In the genomic region with DNA sequence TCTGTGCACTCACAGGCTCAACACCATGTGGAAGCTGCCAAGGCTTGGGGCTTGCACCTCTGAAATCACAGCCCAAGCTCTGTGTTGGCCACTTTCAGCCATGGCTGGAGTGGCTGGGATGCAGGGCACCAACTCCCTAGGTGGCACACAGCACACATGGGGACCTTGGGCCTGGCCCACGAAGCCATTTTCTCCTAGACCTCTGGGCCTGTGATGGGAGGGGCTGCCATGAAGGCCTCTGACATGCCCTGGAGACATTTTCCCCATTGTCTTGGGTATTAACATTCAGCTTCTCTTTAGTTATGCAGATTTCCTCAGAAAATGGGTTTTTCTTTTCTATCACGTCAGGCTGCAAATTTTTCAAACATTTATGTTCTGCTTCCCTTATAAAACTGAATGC, we compare ENCODE assay signal across 5 cellular contexts. TPM values are rescaled to one million over a fixed set of nuclear protein-coding genes. Genes with fewer than 3 reads are reported as not detected.
A peak's percentile ranks its signal among the peaks of the same experiment; 100 is the strongest.
DNase-seq lines count a peak whose midpoint lies in the region; ATAC-seq and TF ChIP-seq lines count a peak whose summit lies in the region.
"Not testable (repeated sequence)": the region's sequence is repeated elsewhere in the genome, so short reads cannot be mapped to it uniquely, and the experiment has no call there.

No MANE protein-coding gene starts in this region.

- H3K4me3 Mint-ChIP-seq in natural killer cell: peak overlapping the region; percentile 5
- H3K4me3 Mint-ChIP-seq in osteocyte (ENCODE audit: unreplicated experiment); type B pancreatic cell: not testable (repeated sequence)

- peaks cover 11% of the 10 kb centered on the region for H4K20me1 ChIP-seq in osteoblast (ENCODE audit: insufficient read depth, low read length)

- H3K4me1 Mint-ChIP-seq in natural killer cell: peaks cover 17 to 20% of the 10 kb centered on the region in 2 donors
- H3K4me1 Mint-ChIP-seq in osteocyte (ENCODE audit: unreplicated experiment): peaks cover 15% of the 10 kb centered on the region
- H3K4me1 Mint-ChIP-seq in type B pancreatic cell (ENCODE audit: unreplicated experiment): peaks cover 11% of the 10 kb centered on the region

- H3K79me2 ChIP-seq in osteoblast (ENCODE audit: insufficient read depth, low read length): peaks cover 13% of the 10 kb centered on the region

- peaks cover 25% of the 10 kb centered on the region for H3K9me3 ChIP-seq in HAP-1
- not testable (repeated sequence) for H3K9me3 ChIP-seq in osteoblast (ENCODE audit: low read depth, low read length)

- H3K27me3 ChIP-seq in HAP-1 (ENCODE audit: low read depth); osteoblast (ENCODE audit: insufficient read depth, low read length): not testable (repeated sequence)

- not testable (repeated sequence) for H3K9me3 Mint-ChIP-seq in natural killer cell; osteocyte (ENCODE audit: unreplicated experiment); type B pancreatic cell

- not testable (repeated sequence) for H3K36me3 ChIP-seq in HAP-1 (replicated peaks); osteoblast (ENCODE audit: insufficient read depth, low read length)

- intact Hi-C loops in natural killer cell (cut with micrococcal nuclease): not testable (repeated sequence)

- not testable (repeated sequence) for H3K4me2 ChIP-seq in osteoblast (ENCODE audit: insufficient read depth, low read length)

- H3K27me3 Mint-ChIP-seq in natural killer cell (ENCODE audit: low read depth in 2 of 2); osteocyte (ENCODE audit: unreplicated experiment); type B pancreatic cell: not testable (repeated sequence)

- peaks cover 10% of the 10 kb centered on the region for H3K36me3 Mint-ChIP-seq in natural killer cell
- not testable (repeated sequence) for H3K36me3 Mint-ChIP-seq in osteocyte (ENCODE audit: unreplicated experiment); type B pancreatic cell

- in situ Hi-C loops in HAP-1 (cut with MboI; ENCODE audit: low sequenced_read_pairs): not testable (repeated sequence)

- DNase-seq in HAP-1 (ENCODE audit: low spot score in 2 of 2) (peak; percentile 43 to 76), osteoblast (ENCODE audit: insufficient read length, low spot score, missing footprints) (peak; percentile 3), osteocyte (ENCODE audit: extremely low spot score, unreplicated experiment) (peak; percentile 66), type B pancreatic cell (ENCODE audit: extremely low spot score, unreplicated experiment) (peak; percentile 39)
- DNase-seq in natural killer cell: not testable (repeated sequence)

- not testable (repeated sequence) for H3K27ac Mint-ChIP-seq in natural killer cell; osteocyte (ENCODE audit: unreplicated experiment); type B pancreatic cell

- not testable (repeated sequence) for TF ChIP-seq CTCF in natural killer cell (IDR thresholded peaks at IDR 0.05); osteoblast (IDR thresholded peaks at IDR 0.05; ENCODE audit: extremely low read depth, low read depth, low read length); osteocyte (IDR thresholded peaks at IDR 0.05); type B pancreatic cell (conservative IDR thresholded peaks at IDR 0.05)

- H3K4me1 ChIP-seq in HAP-1; osteoblast (ENCODE audit: insufficient read depth, low read length): not testable (repeated sequence)

- H2AFZ ChIP-seq in osteoblast (ENCODE audit: low read length): not testable (repeated sequence)

- H3K4me3 ChIP-seq in HAP-1; osteoblast (ENCODE audit: insufficient read depth, low read length): not testable (repeated sequence)

- ATAC-seq in natural killer cell: not testable (repeated sequence)

- H3K27ac ChIP-seq in osteoblast (ENCODE audit: low read depth, low read length): not testable (repeated sequence)

RNA-seq across cellular contexts. Expression of a gene that starts 3.7 kb away (rescaled TPM):
- total RNA-seq in natural killer cell (100 to 1,000 TPM; 119 to 145 (median 120) TPM), osteoblast (25.0 and 32.1 TPM in 2 replicates), osteocyte (32.9 and 33.8 TPM in 2 replicates), type B pancreatic cell (ENCODE audit: low replicate concordance) (39.2 and 46.9 TPM in 2 replicates)

RNA-seq across cellular contexts. Expression of a gene that starts 38.1 kb away (rescaled TPM):
- total RNA-seq in natural killer cell (100 to 1,000 TPM; 103 to 132 (median 125) TPM), osteoblast (37.4 and 48.1 TPM in 2 replicates), osteocyte (26.3 and 31.0 TPM in 2 replicates), type B pancreatic cell (ENCODE audit: low replicate concordance) (42.0 and 47.0 TPM in 2 replicates)
